20 cellular contexts compared by ENCODE assay signal in genomic region chr12:92796650-92797049, GRCh38.
"Had no signal": no experiment of that assay in that cellular context is flagged by ENCODE, and none has a peak within 500 bp of the region (broad histone marks: within the 10 kb centered on the region; RNA-seq: fewer than 3 reads in every experiment).

No MANE protein-coding gene starts in this region.

- H3K4me1 ChIP-seq: adrenal gland, body of pancreas, gastroesophageal sphincter, tibial nerve, uterus had no signal

- ATAC-seq: activated CD4-positive, alpha-beta T cell treated with anti-CD3 and anti-CD28 coated beads for 36 hours; activated T-cell treated with anti-CD3 and anti-CD28 coated beads, Interleukin-2, amount 50 U/mL, for 4 hours; body of pancreas; gastroesophageal sphincter; left lobe of liver; naive thymus-derived CD8-positive, alpha-beta T cell had no signal

- H3K9me3 ChIP-seq: adrenal gland, body of pancreas, gastroesophageal sphincter, uterus had no signal

- DNase-seq: activated CD4-positive, alpha-beta memory T cell treated with anti-CD3 and anti-CD28 coated beads for 36 hours; activated CD4-positive, alpha-beta T cell treated with anti-CD3 and anti-CD28 coated beads for 36 hours; activated effector memory CD4-positive, alpha-beta T cell treated with anti-CD3 and anti-CD28 coated beads, Interleukin-2, amount 50 U/mL, for 16 hours; activated T-cell treated with anti-CD3 and anti-CD28 coated beads, Interleukin-2, amount 50 U/mL, for 4 hours; adrenal gland; body of pancreas; cortex of kidney; effector CD4-positive, alpha-beta T cell; naive thymus-derived CD8-positive, alpha-beta T cell; posterior cingulate gyrus; stimulated activated naive CD4-positive, alpha-beta T cell; substantia nigra; uterus had no signal

- H3K4me3 Mint-ChIP-seq: activated CD4-positive, alpha-beta memory T cell treated with anti-CD3 and anti-CD28 coated beads for 36 hours; activated CD4-positive, alpha-beta T cell treated with anti-CD3 and anti-CD28 coated beads for 36 hours; activated naive CD4-positive, alpha-beta T cell treated with anti-CD3 and anti-CD28 coated beads, Interleukin-2, amount 50 U/mL, for 24 hours; activated T-cell treated with anti-CD3 and anti-CD28 coated beads, Interleukin-2, amount 50 U/mL, for 4 hours; central memory CD8-positive, alpha-beta T cell; naive thymus-derived CD8-positive, alpha-beta T cell; T-helper 1 cell treated with Interleukin-12 subunit alpha and Interleukin-12 subunit beta and Interleukin-4 antibody, amounts not matched to agents 30 μg/mL and 1 μg/mL, for 36 hours had no signal

- H3K27ac Mint-ChIP-seq: activated CD4-positive, alpha-beta memory T cell treated with anti-CD3 and anti-CD28 coated beads for 36 hours; activated CD4-positive, alpha-beta T cell treated with anti-CD3 and anti-CD28 coated beads for 36 hours; activated naive CD4-positive, alpha-beta T cell treated with anti-CD3 and anti-CD28 coated beads, Interleukin-2, amount 50 U/mL, for 24 hours; T-helper 1 cell treated with Interleukin-12 subunit alpha and Interleukin-12 subunit beta and Interleukin-4 antibody, amounts not matched to agents 30 μg/mL and 1 μg/mL, for 36 hours had no signal

- H3K27ac ChIP-seq: adrenal gland, body of pancreas, gastroesophageal sphincter, tibial nerve, uterus had no signal

- H3K36me3 ChIP-seq: uterus had no signal

- H3K4me1 Mint-ChIP-seq: activated CD4-positive, alpha-beta T cell treated with anti-CD3 and anti-CD28 coated beads for 36 hours had no signal

- H3K27me3 ChIP-seq: adrenal gland, body of pancreas, gastroesophageal sphincter, tibial nerve, uterus had no signal

- H3K4me3 ChIP-seq: adrenal gland, body of pancreas, gastroesophageal sphincter, tibial nerve, uterus had no signal

- FAIRE-seq: islet of Langerhans had no signal
